14 cellular contexts compared by ENCODE assay signal in the genomic region with DNA sequence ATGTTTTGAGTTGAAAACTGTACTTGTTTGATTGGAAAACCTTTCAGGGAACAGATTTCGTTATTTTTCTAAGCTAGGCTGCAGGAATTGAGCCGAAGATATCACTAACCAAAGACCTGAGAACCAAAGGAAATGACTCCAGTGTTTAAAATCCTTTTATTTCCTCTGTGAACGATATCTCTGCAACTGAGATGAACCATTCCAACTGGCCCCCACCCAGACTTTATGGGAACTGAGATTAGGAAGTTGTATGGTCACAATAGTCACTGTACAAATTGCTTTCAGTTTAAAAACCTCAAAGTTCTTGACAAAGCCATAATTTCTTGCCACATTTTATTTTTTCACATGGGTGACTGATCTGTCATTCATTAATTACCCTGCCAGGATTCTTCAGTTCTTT.
DNase-seq lines count a peak whose midpoint lies in the region; ATAC-seq, FAIRE-seq and TF ChIP-seq lines count a peak whose summit lies in the region.
"Had no signal": no experiment of that assay in that cellular context is flagged by ENCODE, and none has a peak within 500 bp of the region (broad histone marks: within the 10 kb centered on the region; RNA-seq: fewer than 3 reads in every experiment).

No MANE protein-coding gene starts in this region.

- no peak for ATAC-seq in pancreas
- no peak for ATAC-seq in HG03280 (IDR thresholded peaks at IDR 0.05; ENCODE audit: unreplicated experiment)
- ATAC-seq: activated CD4-positive, alpha-beta T cell treated with anti-CD3 and anti-CD28 coated beads for 36 hours had no signal

- H3K4me1 ChIP-seq in ACC112 (ENCODE audit: control insufficient read depth, insufficient read depth, low read length, unreplicated experiment) (peaks cover 45% of the 10 kb centered on the region), mesodermal cell (ENCODE audit: control insufficient read depth, insufficient read depth, low read length, poor library complexity, severe bottlenecking) (peaks cover 32% of the 10 kb centered on the region), pancreas (no peaks in the 10 kb centered on the region)

- H3K27ac ChIP-seq in ACC112 (ENCODE audit: low read depth, low read length) (peak overlapping the region; percentile 40), mesodermal cell (ENCODE audit: low read depth, low read length, severe bottlenecking) (peak overlapping the region; percentile 66), pancreas (no peak overlapping the region)
- H3K27ac ChIP-seq: KMS-11 had no signal

- H2AFZ ChIP-seq in ACC112 (ENCODE audit: low read length, unreplicated experiment) = no peak overlapping the region

- peak overlapping the region; percentile 70 for H3K4me3 ChIP-seq in ACC112 (ENCODE audit: low read depth, low read length)
- H3K4me3 ChIP-seq in mesodermal cell (ENCODE audit: extremely low read depth, insufficient read depth, low read length, poor library complexity, severe bottlenecking) = no peak overlapping the region
- no peak overlapping the region for H3K4me3 ChIP-seq in pancreas

- WGBS in mesodermal cell (ENCODE audit: insufficient coverage in 2 of 2), 2 experiments = 94 to 100% methylated on average over 2 of the region's 3 CpGs
- 36 to 50% methylated on average over 3 of the region's 3 CpGs for WGBS in pancreas, 2 donors

- H3K36me3 ChIP-seq in ACC112 (ENCODE audit: insufficient read depth, low read length) = no peaks in the 10 kb centered on the region
- no peaks in the 10 kb centered on the region for H3K36me3 ChIP-seq in mesodermal cell (ENCODE audit: control insufficient read depth, insufficient read depth, low read length)
- H3K36me3 ChIP-seq in pancreas = no peaks in the 10 kb centered on the region

- FAIRE-seq in pancreas (lab: Jason Lieb, UNC) = no peak

- H3K79me2 ChIP-seq in ACC112 (ENCODE audit: control insufficient read depth, insufficient read depth, low read length, unreplicated experiment) = peaks cover 5% of the 10 kb centered on the region

- TF ChIP-seq CTCF in pancreas (IDR thresholded peaks at IDR 0.05) = no peak

- intact Hi-C loops in pancreas (cut with DNase I) = no loop called here

- H3K9me3 ChIP-seq in mesodermal cell (ENCODE audit: control insufficient read depth, low read length) (no peaks in the 10 kb centered on the region), pancreas (no peaks in the 10 kb centered on the region)

- H3K27me3 ChIP-seq in ACC112 (ENCODE audit: insufficient read depth, low read length) (no peaks in the 10 kb centered on the region), pancreas (no peaks in the 10 kb centered on the region)

- DNase-seq in NOMO-1 (lab: John Stamatoyannopoulos, UW; ENCODE audit: unreplicated experiment in 2 of 2) (peak; percentile 10 to 47), dermis blood vessel endothelial cell (peak; percentile 58), GM19240 (ENCODE audit: insufficient read length, low spot score) (no peak), retina (no peak), pancreas (no peak)
- DNase-seq: activated CD4-positive, alpha-beta T cell treated with anti-CD3 and anti-CD28 coated beads for 36 hours; GF-D8; HCEC 1CT; SHP77; stimulated activated naive B cell treated with anti-CD40 and anti-IgM and Interleukin-4, amounts not matched to agents 10 μg/mL and 1 μg/mL and 100 μg/mL, for 72 hours had no signal

Comparison
In these comparisons a context has a peak if more than half of its experiments do, and no peak if none do; other contexts are left out.
1. H3K27ac ChIP-seq: peak in ACC112 (single experiment) and mesodermal cell (single experiment); none in pancreas (0 of 4).
2. DNase-seq: peak in NOMO-1 (2 of 2) and dermis blood vessel endothelial cell (single experiment); none in GM19240 (single experiment), retina (single experiment) and pancreas (0 of 6).